In genomic region chr7:132034748-132035416, GRCh38 we compare ENCODE assay signal across 26 cellular contexts.
"Had no signal": no experiment of that assay in that cellular context is flagged by ENCODE, and none has a peak within 500 bp of the region (broad histone marks: within the 10 kb centered on the region; RNA-seq: fewer than 3 reads in every experiment).

No MANE protein-coding gene starts in this region.

- ATAC-seq: activated CD4-positive, alpha-beta T cell treated with anti-CD3 and anti-CD28 coated beads for 36 hours; activated T-cell treated with anti-CD3 and anti-CD28 coated beads, Interleukin-2, amount 50 U/mL, for 4 hours; left lobe of liver; natural killer cell; pancreas; psoas muscle; T-helper 17 cell had no signal

- H3K9me3 ChIP-seq: adrenal gland, breast epithelium, neutrophil, pancreas, psoas muscle, right atrium auricular region, stomach, suprapubic skin, upper lobe of left lung had no signal

- H3K9me3 Mint-ChIP-seq: activated B cell treated with CpG ODN at 0.5 μM for 24 hours; activated T-helper 2 cell treated with anti-CD3 and anti-CD28 coated beads, Interferon-gamma antibody, Interleukin-2, Interleukin-4, amounts not matched to agents 10 μg/mL and 5 μg/mL and 100 μg/mL, durations not matched to agents 14 hours and 24 hours and 36 hours; mesothelial cell of epicardium; natural killer cell had no signal

- DNase-seq: activated B cell treated with CpG ODN at 0.5 μM for 24 hours; activated CD4-positive, alpha-beta T cell treated with anti-CD3 and anti-CD28 coated beads for 36 hours; activated CD4-positive, alpha-beta T cell treated with anti-CD3 and anti-CD28 coated beads, Interleukin-2, amount 50 U/mL, for 4 hours; activated CD8-positive, alpha-beta memory T cell treated with anti-CD3 and anti-CD28 coated beads, Interleukin-2, amount 50 U/mL, for 48 hours; activated naive CD4-positive, alpha-beta T cell; activated T-cell treated with anti-CD3 and anti-CD28 coated beads, Interleukin-2, amount 50 U/mL, for 4 hours; adrenal gland; cerebellar nuclear complex; kidney; natural killer cell; pancreas; psoas muscle; stomach; SW 1271; T-helper 17 cell; upper lobe of left lung had no signal

- H3K4me3 Mint-ChIP-seq: activated B cell treated with CpG ODN at 0.5 μM for 24 hours; activated CD4-positive, alpha-beta T cell treated with anti-CD3 and anti-CD28 coated beads for 36 hours; activated naive CD8-positive, alpha-beta T cell; activated T-cell treated with anti-CD3 and anti-CD28 coated beads, Interleukin-2, amount 50 U/mL, for 4 hours; mesothelial cell of epicardium; natural killer cell; T-helper 17 cell had no signal

- H3K27me3 ChIP-seq: adrenal gland, breast epithelium, neutrophil, right atrium auricular region, suprapubic skin, upper lobe of left lung had no signal

- H3K27ac ChIP-seq: breast epithelium, coronary artery, epithelial cell of prostate, neutrophil, pancreas, psoas muscle, stomach, suprapubic skin, upper lobe of left lung had no signal

- H3K4me1 ChIP-seq: breast epithelium, psoas muscle had no signal

- H3K4me1 Mint-ChIP-seq: activated B cell treated with CpG ODN at 0.5 μM for 24 hours; activated CD4-positive, alpha-beta T cell treated with anti-CD3 and anti-CD28 coated beads for 36 hours; natural killer cell; T-helper 17 cell had no signal

- H3K4me3 ChIP-seq: adrenal gland, breast epithelium, coronary artery, pancreas, psoas muscle, right atrium auricular region, stomach, suprapubic skin, upper lobe of left lung had no signal

- H3K36me3 Mint-ChIP-seq: activated naive CD8-positive, alpha-beta T cell; mesothelial cell of epicardium; natural killer cell had no signal

- H3K27ac Mint-ChIP-seq: activated B cell treated with CpG ODN at 0.5 μM for 24 hours; activated CD4-positive, alpha-beta T cell treated with anti-CD3 and anti-CD28 coated beads for 36 hours; activated naive CD8-positive, alpha-beta T cell; activated T-helper 2 cell treated with anti-CD3 and anti-CD28 coated beads, Interferon-gamma antibody, Interleukin-2, Interleukin-4, amounts not matched to agents 10 μg/mL and 5 μg/mL and 100 μg/mL, durations not matched to agents 14 hours and 24 hours and 36 hours; mesothelial cell of epicardium; natural killer cell; T-helper 17 cell had no signal

- H3K36me3 ChIP-seq: adrenal gland, breast epithelium, neutrophil, pancreas, right atrium auricular region, stomach, suprapubic skin, upper lobe of left lung had no signal
